Comparison of ENCODE assay signal across 19 cellular contexts in the genomic region with DNA sequence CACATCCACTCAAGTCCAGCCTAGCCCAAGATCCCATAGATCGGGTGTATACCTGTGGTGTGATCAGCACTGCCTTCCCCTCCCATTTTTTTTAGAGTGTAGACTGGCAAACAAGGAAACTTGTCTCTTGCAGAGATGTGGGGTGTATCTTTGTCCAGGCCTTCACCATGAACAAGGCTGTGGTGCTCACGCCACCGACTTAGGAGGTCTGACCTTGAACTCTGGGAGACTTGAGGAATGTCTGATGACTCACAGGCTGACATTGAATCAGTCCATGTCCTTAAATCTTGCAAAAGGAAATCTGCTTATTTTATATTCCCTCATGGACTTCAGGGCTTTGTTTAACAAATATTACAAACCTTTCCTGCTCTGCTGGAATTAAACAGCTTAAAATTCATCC. TPM values are rescaled to one million over a fixed set of nuclear protein-coding genes. Genes with fewer than 3 reads are reported as not detected.
DNase-seq lines count a peak whose midpoint lies in the region; ATAC-seq and TF ChIP-seq lines count a peak whose summit lies in the region.
"Had no signal": no experiment of that assay in that cellular context is flagged by ENCODE, and none has a peak within 500 bp of the region (broad histone marks: within the 10 kb centered on the region; RNA-seq: fewer than 3 reads in every experiment).

No MANE protein-coding gene starts in this region.

- H3K27me3 Mint-ChIP-seq in mesothelial cell of epicardium (ENCODE audit: low read depth): peaks cover 2% of the 10 kb centered on the region

- TF ChIP-seq CTCF in epithelial cell of esophagus (IDR thresholded peaks at IDR 0.05; ENCODE audit: insufficient read depth, low read depth, low read length, missing control alignments) (no peak), mesothelial cell of epicardium (IDR thresholded peaks at IDR 0.05; ENCODE audit: unreplicated experiment) (no peak)

- no peak overlapping the region for H3K4me3 Mint-ChIP-seq in mesothelial cell of epicardium
- H3K4me3 Mint-ChIP-seq: activated naive CD4-positive, alpha-beta T cell treated with anti-CD3 and anti-CD28 coated beads, Interleukin-2, amount 50 U/mL, for 24 hours; effector memory CD8-positive, alpha-beta T cell had no signal

- no peak overlapping the region for H3K27ac Mint-ChIP-seq in mesothelial cell of epicardium
- H3K27ac Mint-ChIP-seq: activated naive CD4-positive, alpha-beta T cell treated with anti-CD3 and anti-CD28 coated beads, Interleukin-2, amount 50 U/mL, for 24 hours; effector memory CD8-positive, alpha-beta T cell had no signal

- ATAC-seq in GM21619 (IDR thresholded peaks at IDR 0.05; ENCODE audit: unreplicated experiment): no peak
- ATAC-seq: effector memory CD8-positive, alpha-beta T cell had no signal

- H3K4me1 Mint-ChIP-seq in mesothelial cell of epicardium: peaks cover 6% of the 10 kb centered on the region
- H3K4me1 Mint-ChIP-seq: activated naive CD4-positive, alpha-beta T cell treated with anti-CD3 and anti-CD28 coated beads, Interleukin-2, amount 50 U/mL, for 24 hours had no signal

- no peaks in the 10 kb centered on the region for H3K36me3 Mint-ChIP-seq in mesothelial cell of epicardium

- no peak overlapping the region for H3K4me3 ChIP-seq in epithelial cell of esophagus (ENCODE audit: low read length)

- peak; percentile 61 for DNase-seq in AG20443 (ENCODE audit: low spot score)
- DNase-seq in RPMI7951 (ENCODE audit: low read depth): peak; percentile 67
- DNase-seq in epithelial cell of esophagus (ENCODE audit: low read depth): peak; percentile 21
- peak; percentile 38 for DNase-seq in myocyte (ENCODE audit: low read depth)
- DNase-seq in DMS79 (lab: John Stamatoyannopoulos, UW): no peak
- DNase-seq in NCI-H1930 (lab: John Stamatoyannopoulos, UW): no peak
- no peak for DNase-seq in mesothelial cell of epicardium (ENCODE audit: low spot score in 2 of 2, unreplicated experiment in 2 of 2)
- DNase-seq: activated CD4-positive, alpha-beta T cell treated with anti-CD3 and anti-CD28 coated beads, Interleukin-2, amount 50 U/mL, for 1 hour; activated T-cell treated with anti-CD3 and anti-CD28 coated beads, Interleukin-2, amount 50 U/mL, for 1 hour; caudate nucleus; effector memory CD8-positive, alpha-beta T cell; glutamatergic neuron; MV-4-11; NCI-H2081; NCI-H774; stimulated activated CD4-positive, alpha-beta T cell treated with anti-CD3 and anti-CD28 coated beads, Interleukin-2, amount 100 ng/mL, for 24 hours had no signal

- no peaks in the 10 kb centered on the region for H3K9me3 Mint-ChIP-seq in mesothelial cell of epicardium
- H3K9me3 Mint-ChIP-seq: activated naive CD4-positive, alpha-beta T cell treated with anti-CD3 and anti-CD28 coated beads, Interleukin-2, amount 50 U/mL, for 24 hours; effector memory CD8-positive, alpha-beta T cell; neural crest cell had no signal

RNA-seq across cellular contexts. Expression of a gene that starts 4.5 kb away (rescaled TPM):
- 3.5 and 4.6 TPM in 2 replicates for total RNA-seq in RPMI7951 (2014; rRNA removed; shearing (Covaris generic))
- total RNA-seq in myocyte (24.9 and 29.1 TPM in 2 replicates), mesothelial cell of epicardium (64.3 to 67.9 TPM (median 66.0 TPM) in 3 replicates)
- 148 TPM for polyA plus RNA-seq in myocyte (2012)

Comparison
In these comparisons a context has a peak if more than half of its experiments do, and no peak if none do; other contexts are left out.
1. DNase-seq: peak in AG20443 (single experiment), RPMI7951 (single experiment), epithelial cell of esophagus (single experiment) and myocyte (single experiment); none in DMS79 (single experiment), NCI-H1930 (0 of 2) and mesothelial cell of epicardium (0 of 2).